ENCODE assay signal across 16 cellular contexts in genomic region chr15:70453238-70453637, GRCh38.
"Had no signal": no experiment of that assay in that cellular context is flagged by ENCODE, and none has a peak within 500 bp of the region (broad histone marks: within the 10 kb centered on the region; RNA-seq: fewer than 3 reads in every experiment).

No MANE protein-coding gene starts in this region.

- H3K79me2 ChIP-seq: parathyroid adenoma had no signal

- H3K36me3 ChIP-seq: right lobe of liver, stomach had no signal

- H2AFZ ChIP-seq: parathyroid adenoma had no signal

- H3K9ac ChIP-seq: parathyroid adenoma had no signal

- H3K36me3 Mint-ChIP-seq: naive thymus-derived CD8-positive, alpha-beta T cell had no signal

- H3K4me3 Mint-ChIP-seq: activated CD4-positive, alpha-beta T cell treated with anti-CD3 and anti-CD28 coated beads, Interleukin-2, amount 10 ng/mL, durations not matched to agents 7 days and 5 days; activated CD8-positive, alpha-beta T cell treated with anti-CD3 and anti-CD28 coated beads, Interleukin-2, amount 10 ng/mL, durations not matched to agents 7 days and 5 days; activated naive CD4-positive, alpha-beta T cell treated with anti-CD3 and anti-CD28 coated beads, Interleukin-2, amount 10 ng/mL, durations not matched to agents 7 days and 5 days; activated T-cell treated with anti-CD3 and anti-CD28 coated beads, Interleukin-2, amount 50 U/mL, for 24 hours had no signal

- H3K27me3 ChIP-seq: right lobe of liver had no signal

- H3K27ac ChIP-seq: parathyroid adenoma had no signal

- H3K4me3 ChIP-seq: right lobe of liver, stomach had no signal

- H3K27ac Mint-ChIP-seq: activated CD8-positive, alpha-beta T cell treated with anti-CD3 and anti-CD28 coated beads, Interleukin-2, amount 10 ng/mL, durations not matched to agents 7 days and 5 days; activated T-cell treated with anti-CD3 and anti-CD28 coated beads, Interleukin-2, amount 50 U/mL, for 24 hours; naive thymus-derived CD8-positive, alpha-beta T cell had no signal

- DNase-seq: activated CD4-positive, alpha-beta T cell treated with anti-CD3 and anti-CD28 coated beads, Interleukin-2, amount 10 ng/mL, durations not matched to agents 7 days and 5 days; activated CD8-positive, alpha-beta T cell treated with anti-CD3 and anti-CD28 coated beads, Interleukin-2, amount 10 ng/mL, durations not matched to agents 7 days and 5 days; cerebellar nuclear complex; cortex of kidney; effector memory CD4-positive, alpha-beta T cell; foreskin fibroblast; mesendoderm; naive thymus-derived CD8-positive, alpha-beta T cell; right lobe of liver; small intestine; stimulated activated CD4-positive, alpha-beta T cell treated with anti-CD3 and anti-CD28 coated beads, Interleukin-15, amount 100 ng/mL, for 24 hours; stimulated activated CD4-positive, alpha-beta T cell treated with anti-CD3 and anti-CD28 coated beads, Interleukin-2, amount 100 ng/mL, for 48 hours; stomach had no signal

- H3K9me3 ChIP-seq: right lobe of liver, stomach had no signal

- H3K4me1 ChIP-seq: parathyroid adenoma had no signal

- H3K9me3 Mint-ChIP-seq: activated CD4-positive, alpha-beta T cell treated with anti-CD3 and anti-CD28 coated beads, Interleukin-2, amount 10 ng/mL, durations not matched to agents 7 days and 5 days; activated naive CD4-positive, alpha-beta T cell treated with anti-CD3 and anti-CD28 coated beads, Interleukin-2, amount 10 ng/mL, durations not matched to agents 7 days and 5 days; activated T-cell treated with anti-CD3 and anti-CD28 coated beads, Interleukin-2, amount 50 U/mL, for 24 hours; naive thymus-derived CD8-positive, alpha-beta T cell had no signal
